In genomic region chr15:101496198-101496986, GRCh38 we compare ENCODE assay signal across 1 cellular context.
TF ChIP-seq lines count a peak whose summit lies in the region.

No MANE protein-coding gene starts in this region.

TF ChIP-seq in SK-N-SH, 30 proteins besides CTCF, POLR2A, EP300 and RAD21 (continued from another document):
- TF ChIP-seq MXI1 (IDR thresholded peaks at IDR 0.05; ENCODE audit: low read depth, low read length) (no peak), FOXM1 (IDR thresholded peaks at IDR 0.05; ENCODE audit: low read depth) (no peak), POLR2AphosphoS5 (IDR thresholded peaks at IDR 0.05; ENCODE audit: low read depth, low read length) (no peak), TCF12 (IDR thresholded peaks at IDR 0.05) (no peak), IRF3 (IDR thresholded peaks at IDR 0.05; ENCODE audit: low read depth, low read length) (no peak), ZBTB33 (IDR thresholded peaks at IDR 0.05; ENCODE audit: borderline replicate concordance, low read depth) (no peak), GABPA (IDR thresholded peaks at IDR 0.05; ENCODE audit: low read depth) (no peak), REST (IDR thresholded peaks at IDR 0.05; ENCODE audit: low read depth, low read length) (no peak), RFX5 (IDR thresholded peaks at IDR 0.05; ENCODE audit: low read length) (no peak), MAX (IDR thresholded peaks at IDR 0.05; ENCODE audit: low read depth) (no peak), ELF1 (IDR thresholded peaks at IDR 0.05) (no peak)
- TF ChIP-seq, protein P1, sequence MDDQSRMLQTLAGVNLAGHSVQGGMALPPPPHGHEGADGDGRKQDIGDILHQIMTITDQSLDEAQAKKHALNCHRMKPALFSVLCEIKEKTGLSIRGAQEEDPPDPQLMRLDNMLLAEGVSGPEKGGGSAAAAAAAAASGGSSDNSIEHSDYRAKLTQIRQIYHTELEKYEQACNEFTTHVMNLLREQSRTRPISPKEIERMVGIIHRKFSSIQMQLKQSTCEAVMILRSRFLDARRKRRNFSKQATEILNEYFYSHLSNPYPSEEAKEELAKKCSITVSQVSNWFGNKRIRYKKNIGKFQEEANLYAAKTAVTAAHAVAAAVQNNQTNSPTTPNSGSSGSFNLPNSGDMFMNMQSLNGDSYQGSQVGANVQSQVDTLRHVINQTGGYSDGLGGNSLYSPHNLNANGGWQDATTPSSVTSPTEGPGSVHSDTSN (IDR thresholded peaks at IDR 0.05), result no peak
